Comparison of ENCODE assay signal across 15 cellular contexts in genomic region chr16:77736879-77737278, GRCh38. TPM values are rescaled to one million over a fixed set of nuclear protein-coding genes. Genes with fewer than 3 reads are reported as not detected.
DNase-seq lines count a peak whose midpoint lies in the region; ATAC-seq lines count a peak whose summit lies in the region.
"Had no signal": no experiment of that assay in that cellular context is flagged by ENCODE, and none has a peak within 500 bp of the region (broad histone marks: within the 10 kb centered on the region; RNA-seq: fewer than 3 reads in every experiment).

No MANE protein-coding gene starts in this region.

- no peak overlapping the region for H3K27ac Mint-ChIP-seq in activated naive CD4-positive, alpha-beta T cell treated with anti-CD3 and anti-CD28 coated beads, Interleukin-2, amount 50 U/mL, for 72 hours
- H3K27ac Mint-ChIP-seq in stimulated activated naive CD8-positive, alpha-beta T cell treated with anti-CD3 and anti-CD28 coated beads, Interleukin-15, amount 100 ng/mL, for 72 hours: peak overlapping the region in 1 of 2 donors; percentile 82

- ATAC-seq in activated naive CD4-positive, alpha-beta T cell treated with anti-CD3 and anti-CD28 coated beads, Interleukin-2, amount 50 U/mL, for 72 hours: peak; percentile 53 to 70
- ATAC-seq in HG03045 (IDR thresholded peaks at IDR 0.05; ENCODE audit: unreplicated experiment) (peak; percentile 43), left ventricle myocardium superior (no peak)
- peak; percentile 95 for ATAC-seq in stimulated activated naive CD8-positive, alpha-beta T cell treated with anti-CD3 and anti-CD28 coated beads, Interleukin-15, amount 100 ng/mL, for 72 hours
- ATAC-seq: A549 had no signal

- H3K27me3 Mint-ChIP-seq in stimulated activated naive CD8-positive, alpha-beta T cell treated with anti-CD3 and anti-CD28 coated beads, Interleukin-15, amount 100 ng/mL, for 72 hours: no peaks in the 10 kb centered on the region

- no peak overlapping the region for H3K4me3 Mint-ChIP-seq in stimulated activated naive CD8-positive, alpha-beta T cell treated with anti-CD3 and anti-CD28 coated beads, Interleukin-15, amount 100 ng/mL, for 72 hours

- peaks cover 9% of the 10 kb centered on the region for H3K4me1 Mint-ChIP-seq in stimulated activated naive CD8-positive, alpha-beta T cell treated with anti-CD3 and anti-CD28 coated beads, Interleukin-15, amount 100 ng/mL, for 72 hours

- H3K36me3 Mint-ChIP-seq in activated naive CD4-positive, alpha-beta T cell treated with anti-CD3 and anti-CD28 coated beads, Interleukin-2, amount 50 U/mL, for 72 hours: peaks cover 17 to 24% of the 10 kb centered on the region in 2 donors

- no peak for DNase-seq in activated naive CD4-positive, alpha-beta T cell treated with anti-CD3 and anti-CD28 coated beads, Interleukin-2, amount 50 U/mL, for 72 hours (ENCODE audit: low spot score in 2 of 2)
- DNase-seq in activated naive CD4-positive, alpha-beta T cell treated with Interleukin-2 at 50 U/mL for 16 hours: no peak
- DNase-seq in MV-4-11 (lab: John Stamatoyannopoulos, UW): peak; percentile 82
- DNase-seq in stimulated activated naive CD8-positive, alpha-beta T cell treated with anti-CD3 and anti-CD28 coated beads, Interleukin-15, amount 100 ng/mL, for 72 hours: no peak
- no peak for DNase-seq in left ventricle myocardium superior
- DNase-seq in H4 (ENCODE audit: low spot score): no peak
- DNase-seq in UCSD-AML1 (lab: John Stamatoyannopoulos, UW; ENCODE audit: unreplicated experiment): no peak
- DNase-seq: activated CD4-positive, CD25-positive, alpha-beta regulatory T cell; amniotic stem cell; Caco-2; midbrain; small intestine; substantia nigra had no signal

- peaks cover 12 to 19% of the 10 kb centered on the region in 2 donors for H3K9me3 Mint-ChIP-seq in activated naive CD4-positive, alpha-beta T cell treated with anti-CD3 and anti-CD28 coated beads, Interleukin-2, amount 50 U/mL, for 72 hours
- H3K9me3 Mint-ChIP-seq in stimulated activated naive CD8-positive, alpha-beta T cell treated with anti-CD3 and anti-CD28 coated beads, Interleukin-15, amount 100 ng/mL, for 72 hours: peaks cover 5 to 17% of the 10 kb centered on the region in 2 donors

- intact Hi-C loops in left ventricle myocardium superior (cut with micrococcal nuclease): no loop called here

RNA-seq across cellular contexts. Expression of gene NUDT7, which starts 14.6 kb away (rescaled TPM):
- total RNA-seq in activated naive CD4-positive, alpha-beta T cell treated with anti-CD3 and anti-CD28 coated beads, Interleukin-2, amount 50 U/mL, for 72 hours: 1 to 10 TPM; 5.2 to 6.7 TPM
- 41.2 TPM for total RNA-seq in left ventricle myocardium superior
- 5.2 and 7.1 TPM in 2 replicates for total RNA-seq in H4 (2014; rRNA removed; shearing (Covaris generic))

RNA-seq across cellular contexts. Expression of gene VAT1L, which starts 51.5 kb away (rescaled TPM):
- not detected for total RNA-seq in activated naive CD4-positive, alpha-beta T cell treated with anti-CD3 and anti-CD28 coated beads, Interleukin-2, amount 50 U/mL, for 72 hours
- 17.7 TPM for total RNA-seq in left ventricle myocardium superior
- total RNA-seq in H4 (2014; rRNA removed; shearing (Covaris generic)): 6.1 and 6.4 TPM in 2 replicates
- total RNA-seq: Caco-2 had no signal
